Comparison of ENCODE assay signal across 30 cellular contexts in genomic region chr3:158347966-158348365, GRCh38.
DNase-seq lines count a peak whose midpoint lies in the region; FAIRE-seq and TF ChIP-seq lines count a peak whose summit lies in the region.
"Had no signal": no experiment of that assay in that cellular context is flagged by ENCODE, and none has a peak within 500 bp of the region (broad histone marks: within the 10 kb centered on the region; RNA-seq: fewer than 3 reads in every experiment).

No MANE protein-coding gene starts in this region.

- H4K8ac ChIP-seq in H9 (replicated peaks; ENCODE audit: insufficient read length, low read depth, low read length), result no peak overlapping the region

- no CpG with 5 or more reads among the region's 1 CpG for WGBS in H9 (ENCODE audit: extremely low coverage, insufficient read length, low lambda C conversion rate)

- H3K79me2 ChIP-seq in H9 (ENCODE audit: insufficient read depth, low read length) (no peaks in the 10 kb centered on the region), endothelial cell of umbilical vein (ENCODE audit: control insufficient read depth, insufficient read depth, low read length) (no peaks in the 10 kb centered on the region)

- H3K4me1 ChIP-seq in H9 (ENCODE audit: insufficient read depth, low read length), result no peaks in the 10 kb centered on the region
- H3K4me1 ChIP-seq in endothelial cell of umbilical vein (ENCODE audit: control insufficient read depth, extremely low read depth, insufficient read depth, low read length), result no peaks in the 10 kb centered on the region

- no peak overlapping the region for H3K4me3 Mint-ChIP-seq in H9
- H3K4me3 Mint-ChIP-seq: activated CD4-positive, alpha-beta T cell treated with anti-CD3 and anti-CD28 coated beads, Interleukin-2, amount 10 ng/mL, durations not matched to agents 24 days and 14 days; activated CD8-positive, alpha-beta memory T cell treated with anti-CD3 and anti-CD28 coated beads, Interleukin-2, amount 10 ng/mL, durations not matched to agents 7 days and 5 days; activated naive CD4-positive, alpha-beta T cell treated with anti-CD3 and anti-CD28 coated beads for 36 hours; naive thymus-derived CD4-positive, alpha-beta T cell; T-helper 1 cell treated with Interleukin-12 subunit alpha and Interleukin-12 subunit beta and Interleukin-4 antibody, amounts not matched to agents 30 μg/mL and 1 μg/mL, for 36 hours had no signal

- intact Hi-C loops in endothelial cell of umbilical vein (cut with micrococcal nuclease), result no loop called here

- H3K9me1 ChIP-seq in endothelial cell of umbilical vein (replicated peaks; ENCODE audit: control insufficient read depth, extremely low read depth, insufficient read depth, low read length), result no peaks in the 10 kb centered on the region

- H2BK15ac ChIP-seq in H9 (ENCODE audit: low read depth, low read length), result no peak overlapping the region

- FAIRE-seq in endothelial cell of umbilical vein (lab: Jason Lieb, UNC), result no peak
- FAIRE-seq: small intestine had no signal

- TF ChIP-seq CTCF in H9 (conservative IDR thresholded peaks at IDR 0.05) (no peak), endothelial cell of umbilical vein (IDR thresholded peaks at IDR 0.05; ENCODE audit: extremely low read depth in 1 of 2, insufficient read depth in 1 of 2, low read depth in 1 of 2, low read length in 2 of 2) (no peak)

- H2AFZ ChIP-seq in H9 (ENCODE audit: low read length), result no peak overlapping the region
- no peak overlapping the region for H2AFZ ChIP-seq in endothelial cell of umbilical vein (ENCODE audit: low read depth, low read length)
- H2AFZ ChIP-seq: PC-9 had no signal

- peaks cover 5% of the 10 kb centered on the region in 2 experiments for H3K4me1 Mint-ChIP-seq in H9
- H3K4me1 Mint-ChIP-seq: activated CD4-positive, alpha-beta T cell treated with anti-CD3 and anti-CD28 coated beads, Interleukin-2, amount 10 ng/mL, durations not matched to agents 24 days and 14 days had no signal

- no peak overlapping the region for H2BK20ac ChIP-seq in H9 (ENCODE audit: low read depth, low read length, poor library complexity, severe bottlenecking)

- H3K23ac ChIP-seq in H9 (ENCODE audit: insufficient read length, low read depth, low read length), result no peak overlapping the region

- H3K56ac ChIP-seq in H9 (ENCODE audit: insufficient read length, low read depth, low read length), result no peak overlapping the region

- H3K9ac ChIP-seq in H9 (ENCODE audit: extremely low read depth, insufficient read length, low read length) (no peak overlapping the region), endothelial cell of umbilical vein (replicated peaks; ENCODE audit: extremely low read depth, insufficient read depth, low read length) (no peak overlapping the region)

- no peaks in the 10 kb centered on the region for H3K27me3 Mint-ChIP-seq in H9 (ENCODE audit: low read depth)
- H3K27me3 Mint-ChIP-seq: activated CD4-positive, alpha-beta T cell treated with anti-CD3 and anti-CD28 coated beads, Interleukin-2, amount 10 ng/mL, durations not matched to agents 24 days and 14 days; activated CD8-positive, alpha-beta memory T cell treated with anti-CD3 and anti-CD28 coated beads, Interleukin-2, amount 10 ng/mL, durations not matched to agents 7 days and 5 days; naive thymus-derived CD4-positive, alpha-beta T cell had no signal

- no peaks in the 10 kb centered on the region for H3K36me3 Mint-ChIP-seq in H9 (ENCODE audit: insufficient read depth in 1 of 3, low read depth in 3 of 3)

- H3K27ac ChIP-seq in H9 (ENCODE audit: insufficient read length, low read depth, low read length) (no peak overlapping the region), endothelial cell of umbilical vein (ENCODE audit: insufficient read depth, low read depth, low read length) (no peak overlapping the region), caudate nucleus (ENCODE audit: low read depth, low read length) (no peak overlapping the region)
- H3K27ac ChIP-seq: dorsolateral prefrontal cortex, PC-9, SJCRH30 had no signal

- H3K18ac ChIP-seq in H9 (ENCODE audit: insufficient read length, low read depth, low read length), result no peak overlapping the region

- POLR2A ChIA-PET in endothelial cell of umbilical vein (lab: Charles Lee), result no interaction called here

- H4K5ac ChIP-seq in H9 (ENCODE audit: insufficient read length, low read depth, low read length), result no peak overlapping the region

- dilution Hi-C loops in endothelial cell of umbilical vein (cut with MboI; ENCODE audit: extremely low pct_ligation_motif_present, low sequenced_read_pairs), result no loop called here

- no peaks in the 10 kb centered on the region for H3K9me3 Mint-ChIP-seq in H9

- H3K4me2 ChIP-seq in H9 (ENCODE audit: insufficient read depth, insufficient read length, low read length) (no peak overlapping the region), endothelial cell of umbilical vein (ENCODE audit: insufficient read depth, low read length) (no peak overlapping the region)
- H3K4me2 ChIP-seq: PC-9 had no signal

- DNase-seq in H9 (no peak), NCI-H226 (peak; percentile 40), endothelial cell of umbilical vein (ENCODE audit: low read depth, low spot score) (peak; percentile 9), stromal cell of bone marrow (ENCODE audit: low read depth) (peak; percentile 33), NCI-H446 (lab: John Stamatoyannopoulos, UW) (no peak), cerebellar nuclear complex (lab: John Stamatoyannopoulos, UW) (no peak), caudate nucleus (lab: John Stamatoyannopoulos, UW) (no peak)
- DNase-seq: activated CD4-positive, alpha-beta T cell treated with anti-CD3 and anti-CD28 coated beads, Interleukin-2, amount 10 ng/mL, durations not matched to agents 24 days and 14 days; activated CD8-positive, alpha-beta memory T cell treated with anti-CD3 and anti-CD28 coated beads, Interleukin-2, amount 10 ng/mL, durations not matched to agents 7 days and 5 days; activated naive CD4-positive, alpha-beta T cell treated with anti-CD3 and anti-CD28 coated beads for 36 hours; amniotic stem cell; BE2C; central memory CD4-positive, alpha-beta T cell; DMS53; dorsolateral prefrontal cortex; foreskin melanocyte; H7; left colon; mesenchymal stem cell; MM.1S; naive thymus-derived CD4-positive, alpha-beta T cell; NCI-H1436; NCI-H510A treated with DMSO at 0.1 percent for 48 hours; NK-92 treated with Interleukin-12 subunit alpha and Interleukin-12 subunit beta, amount 100 ng/mL, for 24 hours; PC-9; SJCRH30; small intestine; stimulated activated CD4-positive, alpha-beta T cell treated with anti-CD3 and anti-CD28 coated beads, Interleukin-1b, Interleukin-23, amount 100 ng/mL, for 48 hours; trophoblast cell had no signal

- H2BK12ac ChIP-seq in H9 (ENCODE audit: insufficient read length, low read depth, low read length), result no peak overlapping the region

- no peak overlapping the region for H3K4me3 ChIP-seq in endothelial cell of umbilical vein (replicated peaks in 1 of 3; ENCODE audit: insufficient read depth in 1 of 3, low read depth in 1 of 3, low read length in 3 of 3)
- H3K4me3 ChIP-seq: dorsolateral prefrontal cortex, PC-9, SJCRH30 had no signal

- no TSS peak for BruUV-seq in endothelial cell of umbilical vein (replicated peaks; lab: Mats Ljungman, UMichigan)

- no peak overlapping the region for H3K14ac ChIP-seq in H9 (ENCODE audit: insufficient read depth, low read length)

- CTCF ChIA-PET in endothelial cell of umbilical vein (lab: Charles Lee), result no interaction called here

- no peak overlapping the region for H4K91ac ChIP-seq in H9 (ENCODE audit: insufficient read length, low read depth, low read length)

- peak overlapping the region in 2 of 3 experiments; percentile 25 to 97; a peak in 3 of 7 replicates for H3K27ac Mint-ChIP-seq in H9
- H3K27ac Mint-ChIP-seq: activated CD4-positive, alpha-beta T cell treated with anti-CD3 and anti-CD28 coated beads, Interleukin-2, amount 10 ng/mL, durations not matched to agents 24 days and 14 days; activated CD8-positive, alpha-beta memory T cell treated with anti-CD3 and anti-CD28 coated beads, Interleukin-2, amount 10 ng/mL, durations not matched to agents 7 days and 5 days; activated naive CD4-positive, alpha-beta T cell treated with anti-CD3 and anti-CD28 coated beads for 36 hours; naive thymus-derived CD4-positive, alpha-beta T cell; T-helper 1 cell treated with Interleukin-12 subunit alpha and Interleukin-12 subunit beta and Interleukin-4 antibody, amounts not matched to agents 30 μg/mL and 1 μg/mL, for 36 hours had no signal

- H3K23me2 ChIP-seq in H9 (ENCODE audit: insufficient read length, low read depth, low read length, poor library complexity, severe bottlenecking), result no peaks in the 10 kb centered on the region

- H3K4ac ChIP-seq in H9 (ENCODE audit: low read depth, low read length), result no peak overlapping the region

- no peak overlapping the region for H3T11ph ChIP-seq in H9 (ENCODE audit: low read length)

- no peaks in the 10 kb centered on the region for H3K79me1 ChIP-seq in H9 (ENCODE audit: insufficient read depth, low read depth, low read length, poor library complexity, severe bottlenecking)

- H2AK5ac ChIP-seq in H9 (ENCODE audit: insufficient read length, low read length), result no peak overlapping the region

- no peak overlapping the region for H2BK120ac ChIP-seq in H9 (ENCODE audit: low read depth, low read length, poor library complexity, severe bottlenecking)

- H2BK5ac ChIP-seq in H9 (ENCODE audit: insufficient read length, low read length), result no peak overlapping the region

- H3K9me3 ChIP-seq in H9 (ENCODE audit: control insufficient read depth, low read depth, low read length), result no peaks in the 10 kb centered on the region
- H3K9me3 ChIP-seq in endothelial cell of umbilical vein (replicated peaks; ENCODE audit: control insufficient read depth, insufficient read depth, low read length), result no peaks in the 10 kb centered on the region
- H3K9me3 ChIP-seq: BE2C, SJCRH30 had no signal

- no peak for TF ChIP-seq POLR2A in endothelial cell of umbilical vein (IDR thresholded peaks at IDR 0.05; ENCODE audit: low read depth, low read length)

- no peaks in the 10 kb centered on the region for H4K20me1 ChIP-seq in H9 (ENCODE audit: control insufficient read depth, insufficient read depth, insufficient read length)
- H4K20me1 ChIP-seq in endothelial cell of umbilical vein (replicated peaks; ENCODE audit: control insufficient read depth, extremely low read depth, insufficient read depth, low read length), result no peaks in the 10 kb centered on the region

- H3K36me3 ChIP-seq in endothelial cell of umbilical vein (ENCODE audit: control insufficient read depth in 2 of 2, extremely low read depth in 1 of 2, insufficient read depth in 2 of 2, low read length in 2 of 2), result no peaks in the 10 kb centered on the region
- H3K36me3 ChIP-seq: BE2C, SJCRH30 had no signal

- H3K27me3 ChIP-seq in H9 (ENCODE audit: insufficient read depth, low read length) (no peaks in the 10 kb centered on the region), endothelial cell of umbilical vein (ENCODE audit: control insufficient read depth in 2 of 2, insufficient read depth in 2 of 2, low read length in 2 of 2) (no peaks in the 10 kb centered on the region)
- H3K27me3 ChIP-seq: BE2C, dorsolateral prefrontal cortex, SJCRH30 had no signal

TF ChIP-seq in endothelial cell of umbilical vein, 7 proteins besides CTCF, POLR2A, EP300 and RAD21 (continues in another document):
- TF ChIP-seq MYC (IDR thresholded peaks at IDR 0.05; ENCODE audit: low read depth, low read length) (no peak), FOS (IDR thresholded peaks at IDR 0.05; ENCODE audit: borderline replicate concordance, insufficient read depth, low read length) (no peak)

Comparison
In these comparisons a context has a peak if more than half of its experiments do, and no peak if none do; other contexts are left out.
1. DNase-seq: peak in NCI-H226 (single experiment), endothelial cell of umbilical vein (single experiment) and stromal cell of bone marrow (single experiment); none in H9 (single experiment), NCI-H446 (0 of 2), cerebellar nuclear complex (0 of 2) and caudate nucleus (0 of 61).